8 cellular contexts compared by ENCODE assay signal in genomic region chr20:1108437-1108920, GRCh38. TPM values are rescaled to one million over a fixed set of nuclear protein-coding genes. Genes with fewer than 3 reads are reported as not detected.
DNase-seq lines count a peak whose midpoint lies in the region; ATAC-seq and TF ChIP-seq lines count a peak whose summit lies in the region.

No MANE protein-coding gene starts in this region.

- no peaks in the 10 kb centered on the region for H3K36me3 Mint-ChIP-seq in effector memory CD8-positive, alpha-beta T cell (ENCODE audit: insufficient read depth)

- no peaks in the 10 kb centered on the region for H3K27me3 Mint-ChIP-seq in effector memory CD8-positive, alpha-beta T cell
- H3K27me3 Mint-ChIP-seq in stimulated activated naive CD8-positive, alpha-beta T cell treated with anti-CD3 and anti-CD28 coated beads, Interleukin-15, amount 100 ng/mL, for 72 hours: no peaks in the 10 kb centered on the region

- H3K4me3 ChIP-seq in mucosa of descending colon: no peak overlapping the region

- ATAC-seq in effector memory CD8-positive, alpha-beta T cell (replicated peaks): peak; percentile 67
- ATAC-seq in mucosa of descending colon: peak; percentile 88
- peak; percentile 79 for ATAC-seq in stimulated activated naive CD8-positive, alpha-beta T cell treated with anti-CD3 and anti-CD28 coated beads, Interleukin-15, amount 100 ng/mL, for 72 hours

- intact Hi-C loops in mucosa of descending colon (cut with DNase I, micrococcal nuclease): no loop called here

- H3K4me3 Mint-ChIP-seq in effector memory CD8-positive, alpha-beta T cell: no peak overlapping the region
- H3K4me3 Mint-ChIP-seq in stimulated activated naive CD8-positive, alpha-beta T cell treated with anti-CD3 and anti-CD28 coated beads, Interleukin-15, amount 100 ng/mL, for 72 hours: no peak overlapping the region

- TF ChIP-seq CTCF in 22Rv1 (IDR thresholded peaks at IDR 0.05) (peak; percentile 84), GM12872 (IDR thresholded peaks at IDR 0.05; ENCODE audit: insufficient read depth, low read depth, low read length) (peak; percentile 96), mucosa of descending colon (IDR thresholded peaks at IDR 0.05) (peak; percentile 62)

- no peak overlapping the region for H3K27ac Mint-ChIP-seq in effector memory CD8-positive, alpha-beta T cell
- no peak overlapping the region for H3K27ac Mint-ChIP-seq in stimulated activated naive CD8-positive, alpha-beta T cell treated with anti-CD3 and anti-CD28 coated beads, Interleukin-15, amount 100 ng/mL, for 72 hours

- H3K9me3 ChIP-seq in mucosa of descending colon: no peaks in the 10 kb centered on the region

- peaks cover 4 to 6% of the 10 kb centered on the region in 2 donors for H3K4me1 Mint-ChIP-seq in effector memory CD8-positive, alpha-beta T cell (ENCODE audit: low read depth in 2 of 2)
- peaks cover 11% of the 10 kb centered on the region for H3K4me1 Mint-ChIP-seq in stimulated activated naive CD8-positive, alpha-beta T cell treated with anti-CD3 and anti-CD28 coated beads, Interleukin-15, amount 100 ng/mL, for 72 hours

- no peaks in the 10 kb centered on the region for H3K9me3 Mint-ChIP-seq in effector memory CD8-positive, alpha-beta T cell
- H3K9me3 Mint-ChIP-seq in stimulated activated naive CD8-positive, alpha-beta T cell treated with anti-CD3 and anti-CD28 coated beads, Interleukin-15, amount 100 ng/mL, for 72 hours: no peaks in the 10 kb centered on the region

- peak; percentile 3 for DNase-seq in NCI-H226
- DNase-seq in activated CD4-positive, alpha-beta T cell treated with anti-CD3 and anti-CD28 coated beads, Interleukin-2, amount 50 U/mL, for 48 hours: peak; percentile 63 to 71
- DNase-seq in effector memory CD8-positive, alpha-beta T cell: peak; percentile 31 to 52 (median 31)
- DNase-seq in mucosa of descending colon: peak in 2 of 3 donors; percentile 76 to 84
- peak; percentile 35 to 46 for DNase-seq in stimulated activated naive CD8-positive, alpha-beta T cell treated with anti-CD3 and anti-CD28 coated beads, Interleukin-15, amount 100 ng/mL, for 72 hours
- no peak for DNase-seq in ureter (ENCODE audit: low spot score)

- no peaks in the 10 kb centered on the region for H3K4me1 ChIP-seq in mucosa of descending colon (ENCODE audit: low read depth)

- no peaks in the 10 kb centered on the region for H3K36me3 ChIP-seq in mucosa of descending colon (ENCODE audit: low read depth)

- H3K27ac ChIP-seq in 22Rv1: no peak overlapping the region

RNA-seq across cellular contexts. Expression of gene PSMF1, which starts 9.9 kb away (rescaled TPM):
- total RNA-seq in mucosa of descending colon (100 to 1,000 TPM; 113 to 118 (median 117) TPM), ureter (184 TPM)
